ENCODE assay signal across 1 cellular context in genomic region chr2:160279813-160280465, GRCh38.
TF ChIP-seq lines count a peak whose summit lies in the region.

No MANE protein-coding gene starts in this region.

TF ChIP-seq in SK-N-SH, 30 proteins besides CTCF, POLR2A, EP300 and RAD21 (continued from another document):
- TF ChIP-seq REST (IDR thresholded peaks at IDR 0.05; ENCODE audit: low read depth, low read length) (no peak), ZBTB33 (IDR thresholded peaks at IDR 0.05; ENCODE audit: borderline replicate concordance, low read depth) (no peak; the same call in 1 of the 2 replicates), POLR2AphosphoS5 (IDR thresholded peaks at IDR 0.05; ENCODE audit: low read depth, low read length) (peak; percentile 45; the same call in 1 of the 2 replicates), YY1 (IDR thresholded peaks at IDR 0.05; ENCODE audit: low read depth) (no peak), PBX3 (IDR thresholded peaks at IDR 0.05) (peak; percentile 82), TEAD4 (IDR thresholded peaks at IDR 0.05; ENCODE audit: borderline replicate concordance, insufficient read depth) (peak; percentile 91), SIN3A (IDR thresholded peaks at IDR 0.05; ENCODE audit: borderline replicate concordance, low read depth, low read length) (no peak), EZH2phosphoT487 (IDR thresholded peaks at IDR 0.05; ENCODE audit: borderline replicate concordance, low read depth) (no peak), USF1 (IDR thresholded peaks at IDR 0.05; ENCODE audit: borderline replicate concordance, low read depth) (no peak), FOXM1 (IDR thresholded peaks at IDR 0.05; ENCODE audit: low read depth) (peak; percentile 66), RFX5 (IDR thresholded peaks at IDR 0.05; ENCODE audit: low read length) (no peak), ELF1 (IDR thresholded peaks at IDR 0.05) (peak; percentile 72), RCOR1 (IDR thresholded peaks at IDR 0.05; ENCODE audit: low read length) (no peak)
